ENCODE assay signal across 23 cellular contexts in the genomic region with DNA sequence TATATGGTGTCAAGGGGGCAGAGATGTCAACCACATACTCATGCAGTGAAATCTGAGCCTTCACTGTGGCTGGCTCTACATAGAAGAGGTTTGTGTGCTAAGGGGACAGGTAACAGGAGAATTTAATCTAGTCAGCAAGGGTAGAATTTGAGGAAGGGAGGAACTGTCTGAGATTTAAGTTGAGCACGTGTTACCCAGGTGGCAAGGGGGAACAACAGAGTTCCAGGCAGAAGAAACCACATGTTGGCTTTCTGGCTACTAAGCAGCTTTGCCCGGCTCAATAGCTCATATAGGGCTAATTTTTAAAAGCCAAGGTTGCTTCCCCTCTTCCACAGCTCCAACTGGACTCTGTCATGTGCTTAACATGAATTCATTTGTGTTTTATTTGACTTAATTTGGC.
"Had no signal": no experiment of that assay in that cellular context is flagged by ENCODE, and none has a peak within 500 bp of the region (broad histone marks: within the 10 kb centered on the region; RNA-seq: fewer than 3 reads in every experiment).

No MANE protein-coding gene starts in this region.

- H3K9ac ChIP-seq: SK-N-SH had no signal

- H3K36me3 ChIP-seq: MG63 had no signal

- H3K4me3 ChIP-seq: MG63 had no signal

- H3K9me3 ChIP-seq: MG63, SK-N-SH had no signal

- H3K27ac ChIP-seq: HL-60, RWPE1 had no signal

- H3K4me2 ChIP-seq: SK-N-SH had no signal

- ATAC-seq: Panc1, PC-3, T-cell had no signal

- H3K27me3 ChIP-seq: MG63 had no signal

- DNase-seq: Karpas-422; KG1; MG63; NCI-H1092; NCI-H1105 treated with DMSO at 0.1 percent for 48 hours; NCI-H1417 treated with DMSO at 0.1 percent for 48 hours; NCI-H146; NCI-H1694 treated with DMSO at 0.1 percent for 48 hours; NCI-H1930; NCI-H2171; NCI-H226; NCI-H446; NCI-H524; NCI-H82; NK-92 treated with Interleukin-12 subunit alpha and Interleukin-12 subunit beta, amount 100 ng/mL, for 24 hours; PC-3; SHP77; SK-N-SH; SW 1271; T-cell had no signal
